Comparison of ENCODE assay signal across 24 cellular contexts in the genomic region with DNA sequence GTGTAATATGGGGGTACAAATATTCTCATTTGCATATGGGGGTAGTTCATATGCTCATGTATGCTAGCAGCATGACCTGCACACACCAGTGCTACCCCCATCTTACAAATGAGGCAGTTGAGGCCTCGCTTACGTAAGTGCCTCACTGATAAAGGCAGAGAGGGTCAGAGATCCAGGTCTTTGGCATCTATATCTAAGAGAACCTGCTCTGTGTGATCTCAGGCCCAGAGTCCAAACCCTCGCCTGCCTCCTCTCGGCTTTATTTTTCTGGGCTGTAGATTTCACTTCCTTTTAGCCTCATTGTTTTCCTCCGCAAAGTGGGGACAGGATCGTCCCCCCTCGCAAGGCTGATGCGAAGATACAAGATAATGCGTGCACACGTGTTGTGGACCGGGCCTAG.
DNase-seq lines count a peak whose midpoint lies in the region; ATAC-seq and TF ChIP-seq lines count a peak whose summit lies in the region.
"Had no signal": no experiment of that assay in that cellular context is flagged by ENCODE, and none has a peak within 500 bp of the region (broad histone marks: within the 10 kb centered on the region; RNA-seq: fewer than 3 reads in every experiment).

No MANE protein-coding gene starts in this region.

- H3F3A ChIP-seq in PC-3 (ENCODE audit: low read length, unreplicated experiment) (peaks cover 5% of the 10 kb centered on the region), smooth muscle cell (ENCODE audit: low read depth) (no peaks in the 10 kb centered on the region)

- peak overlapping the region; percentile 58 for H3K56ac ChIP-seq in mesendoderm (ENCODE audit: low read length)

- no peak for TF ChIP-seq CTCF in PC-3 (conservative IDR thresholded peaks at IDR 0.05; ENCODE audit: low read depth, low read length)
- no peak for TF ChIP-seq CTCF in chondrocyte (IDR thresholded peaks at IDR 0.05)
- TF ChIP-seq CTCF in smooth muscle cell (IDR thresholded peaks at IDR 0.05; ENCODE audit: borderline replicate concordance, insufficient read depth, poor library complexity, severe bottlenecking), result no peak
- TF ChIP-seq CTCF in left ventricle myocardium inferior (IDR thresholded peaks at IDR 0.05; ENCODE audit: borderline replicate concordance), result no peak

- H3K27ac ChIP-seq in PC-3 (ENCODE audit: low read length) (peak overlapping the region; percentile 99), mesendoderm (ENCODE audit: low read depth, low read length) (no peak overlapping the region), smooth muscle cell (ENCODE audit: low read depth) (peak overlapping the region; percentile 90), left ventricle myocardium inferior (replicated peaks) (no peak overlapping the region)
- H3K27ac ChIP-seq: dorsolateral prefrontal cortex, heart right ventricle, HL-60, left lung, upper lobe of right lung had no signal

- H3K79me2 ChIP-seq in PC-3 (ENCODE audit: low read length), result peaks cover 28% of the 10 kb centered on the region
- no peaks in the 10 kb centered on the region for H3K79me2 ChIP-seq in mesendoderm (ENCODE audit: control insufficient read depth, insufficient read depth, low read length)
- no peaks in the 10 kb centered on the region for H3K79me2 ChIP-seq in smooth muscle cell (ENCODE audit: low read depth)

- no peak overlapping the region for H2BK5ac ChIP-seq in mesendoderm (ENCODE audit: low read length)

- intact Hi-C loops in PC-3 (cut with micrococcal nuclease) (loop anchor here (5.0 kb wide), 1 partner anchor 54 kb away; no protein-coding TSS in a partner anchor), left ventricle myocardium inferior (cut with micrococcal nuclease) (no loop called here)

- POLR2A ChIA-PET in PC-3 (lab: Charles Lee; ENCODE audit: unreplicated experiment), result no interaction called here

- peaks cover 2% of the 10 kb centered on the region for H3K36me3 Mint-ChIP-seq in chondrocyte (ENCODE audit: low read depth)
- H3K36me3 Mint-ChIP-seq: activated CD4-positive, alpha-beta memory T cell treated with anti-CD3 and anti-CD28 coated beads for 36 hours; activated naive CD4-positive, alpha-beta T cell treated with anti-CD3 and anti-CD28 coated beads, Interleukin-2, amount 50 U/mL, for 72 hours; CD4-positive, alpha-beta memory T cell had no signal

- H3K23ac ChIP-seq in mesendoderm (ENCODE audit: low read length), result no peak overlapping the region

- peak overlapping the region; percentile 62 for H2AK5ac ChIP-seq in mesendoderm (ENCODE audit: low read length)

- no peak for DNase-seq in PC-3
- no peak for DNase-seq in chondrocyte (ENCODE audit: low spot score)
- DNase-seq in mesendoderm, result no peak
- no peak for DNase-seq in smooth muscle cell (lab: John Stamatoyannopoulos, UW; ENCODE audit: unreplicated experiment)
- DNase-seq in left ventricle myocardium inferior, result no peak
- DNase-seq in NAMALWA (ENCODE audit: low spot score), result no peak
- DNase-seq: activated CD4-positive, alpha-beta memory T cell treated with anti-CD3 and anti-CD28 coated beads for 36 hours; CD4-positive, alpha-beta memory T cell; dorsolateral prefrontal cortex; heart right ventricle; left lung; NCI-H1105; NCI-H2029; NCI-H69; small intestine; stimulated activated CD4-positive, alpha-beta T cell treated with anti-CD3 and anti-CD28 coated beads, Interleukin-2, amount 100 ng/mL, for 24 hours; upper lobe of right lung had no signal

- H3K9me3 ChIP-seq in PC-3 (ENCODE audit: low read length) (no peaks in the 10 kb centered on the region), smooth muscle cell (replicated peaks; ENCODE audit: low read depth) (no peaks in the 10 kb centered on the region), left ventricle myocardium inferior (replicated peaks) (no peaks in the 10 kb centered on the region)
- H3K9me3 ChIP-seq: heart right ventricle, left lung, upper lobe of right lung had no signal

- H4K20me1 ChIP-seq in PC-3 (ENCODE audit: low read length), result no peaks in the 10 kb centered on the region
- H4K20me1 ChIP-seq in smooth muscle cell (ENCODE audit: low read depth), result no peaks in the 10 kb centered on the region

- H4K5ac ChIP-seq in mesendoderm (ENCODE audit: low read length), result no peak overlapping the region

- H4K8ac ChIP-seq in mesendoderm (ENCODE audit: low read depth, low read length), result no peak overlapping the region

- no CpG with 5 or more reads among the region's 11 CpGs for WGBS in mesendoderm (ENCODE audit: extremely low coverage, insufficient coverage, low lambda C conversion rate)
- 90% methylated on average over 11 of the region's 11 CpGs for WGBS in smooth muscle cell (ENCODE audit: low lambda C conversion rate)

- H3K4me3 ChIP-seq in PC-3 (ENCODE audit: low read length) (no peak overlapping the region), mesendoderm (ENCODE audit: low read length) (no peak overlapping the region), smooth muscle cell (no peak overlapping the region), left ventricle myocardium inferior (no peak overlapping the region)
- H3K4me3 ChIP-seq: dorsolateral prefrontal cortex, GM23338, heart right ventricle, left lung, upper lobe of right lung had no signal

- H3K79me1 ChIP-seq in mesendoderm (ENCODE audit: low read length), result no peaks in the 10 kb centered on the region

- H3K4me1 Mint-ChIP-seq in chondrocyte (ENCODE audit: low read depth), result peaks cover 38% of the 10 kb centered on the region
- H3K4me1 Mint-ChIP-seq: CD4-positive, alpha-beta memory T cell had no signal

- no peaks in the 10 kb centered on the region for H3K27me3 ChIP-seq in PC-3 (ENCODE audit: low read length)
- no peaks in the 10 kb centered on the region for H3K27me3 ChIP-seq in mesendoderm (ENCODE audit: insufficient read depth, low read length, poor library complexity)
- no peaks in the 10 kb centered on the region for H3K27me3 ChIP-seq in smooth muscle cell (ENCODE audit: low read depth)
- peaks cover 62% of the 10 kb centered on the region for H3K27me3 ChIP-seq in left ventricle myocardium inferior (ENCODE audit: low read depth)
- H3K27me3 ChIP-seq: left lung, upper lobe of right lung had no signal

- H2BK15ac ChIP-seq in mesendoderm (replicated peaks; ENCODE audit: low read depth), result no peak overlapping the region

- H3K18ac ChIP-seq in mesendoderm (ENCODE audit: low read length), result peak overlapping the region; percentile 4

- H3K4me2 ChIP-seq in PC-3 (ENCODE audit: low read length), result peak overlapping the region; percentile 72
- no peak overlapping the region for H3K4me2 ChIP-seq in mesendoderm (ENCODE audit: low read length)
- peak overlapping the region; percentile 60 for H3K4me2 ChIP-seq in smooth muscle cell

- no peak overlapping the region for H2BK120ac ChIP-seq in mesendoderm (ENCODE audit: low read depth, low read length)

- CTCF ChIA-PET in PC-3 (lab: Charles Lee), result no interaction called here

- no peaks in the 10 kb centered on the region for H3K9me2 ChIP-seq in PC-3 (replicated peaks; ENCODE audit: low read length)

- H2AFZ ChIP-seq in PC-3 (ENCODE audit: low read length) (no peak overlapping the region; the same call in 1 of the 2 replicates), smooth muscle cell (ENCODE audit: low read depth) (no peak overlapping the region)

- no peak overlapping the region for H3K4ac ChIP-seq in mesendoderm (ENCODE audit: low read depth, low read length)

- peaks cover 59% of the 10 kb centered on the region for H3K4me1 ChIP-seq in PC-3 (ENCODE audit: insufficient read depth, low read length)
- H3K4me1 ChIP-seq in mesendoderm (ENCODE audit: control insufficient read depth, low read depth, low read length), result peaks cover 12% of the 10 kb centered on the region
- H3K4me1 ChIP-seq in smooth muscle cell (ENCODE audit: low read depth), result peaks cover 33% of the 10 kb centered on the region
- H3K4me1 ChIP-seq in left ventricle myocardium inferior, result peaks cover 8% of the 10 kb centered on the region
- H3K4me1 ChIP-seq: left lung, upper lobe of right lung had no signal

- ATAC-seq in PC-3, result no peak
- no peak for ATAC-seq in GM21390 (IDR thresholded peaks at IDR 0.05; ENCODE audit: unreplicated experiment)
- no peak for ATAC-seq in GM18907 (IDR thresholded peaks at IDR 0.05; ENCODE audit: unreplicated experiment)
- ATAC-seq: activated CD4-positive, CD25-positive, alpha-beta regulatory T cell treated with anti-CD3 and anti-CD28 coated beads, Interleukin-2, amount 50 U/mL, for 24 hours; activated naive CD4-positive, alpha-beta T cell treated with anti-CD3 and anti-CD28 coated beads, Interleukin-2, amount 50 U/mL, for 72 hours; GM23338; heart right ventricle; upper lobe of right lung had no signal

- TSS peak; percentile 74 for BruUV-seq in PC-3 (replicated peaks; lab: Mats Ljungman, UMichigan)

- H3K9me3 Mint-ChIP-seq in chondrocyte (ENCODE audit: low read depth), result no peaks in the 10 kb centered on the region
- H3K9me3 Mint-ChIP-seq: activated CD4-positive, alpha-beta memory T cell treated with anti-CD3 and anti-CD28 coated beads for 36 hours; activated naive CD4-positive, alpha-beta T cell treated with anti-CD3 and anti-CD28 coated beads, Interleukin-2, amount 50 U/mL, for 72 hours; activated T-helper 2 cell treated with anti-CD3 and anti-CD28 coated beads, Interferon-gamma antibody, Interleukin-2, Interleukin-4, amounts not matched to agents 10 μg/mL and 5 μg/mL and 100 μg/mL, durations not matched to agents 14 hours and 24 hours and 36 hours had no signal

- H3K36me3 ChIP-seq in PC-3 (ENCODE audit: low read depth, low read length) (no peaks in the 10 kb centered on the region), mesendoderm (ENCODE audit: control insufficient read depth, insufficient read depth, low read length) (no peaks in the 10 kb centered on the region), smooth muscle cell (ENCODE audit: low read depth) (no peaks in the 10 kb centered on the region), left ventricle myocardium inferior (no peaks in the 10 kb centered on the region)
- H3K36me3 ChIP-seq: heart right ventricle, left lung, upper lobe of right lung had no signal

- H3K9ac ChIP-seq in PC-3 (ENCODE audit: low read length) (peak overlapping the region; percentile 79), mesendoderm (ENCODE audit: low read length) (no peak overlapping the region), smooth muscle cell (ENCODE audit: low read depth) (peak overlapping the region; percentile 35)

- H3K27me3 Mint-ChIP-seq in chondrocyte (ENCODE audit: low read depth), result no peaks in the 10 kb centered on the region
- H3K27me3 Mint-ChIP-seq: activated CD4-positive, alpha-beta memory T cell treated with anti-CD3 and anti-CD28 coated beads for 36 hours; CD4-positive, alpha-beta memory T cell had no signal

- no peak overlapping the region for H3K4me3 Mint-ChIP-seq in chondrocyte (ENCODE audit: unreplicated experiment)
- H3K4me3 Mint-ChIP-seq: activated CD4-positive, alpha-beta memory T cell treated with anti-CD3 and anti-CD28 coated beads for 36 hours; CD4-positive, alpha-beta memory T cell; GM23338 had no signal

- H3K27ac Mint-ChIP-seq in chondrocyte (ENCODE audit: unreplicated experiment), result peak overlapping the region; percentile 85
- H3K27ac Mint-ChIP-seq: activated CD4-positive, alpha-beta memory T cell treated with anti-CD3 and anti-CD28 coated beads for 36 hours; activated T-helper 2 cell treated with anti-CD3 and anti-CD28 coated beads, Interferon-gamma antibody, Interleukin-2, Interleukin-4, amounts not matched to agents 10 μg/mL and 5 μg/mL and 100 μg/mL, durations not matched to agents 14 hours and 24 hours and 36 hours; CD4-positive, alpha-beta memory T cell had no signal

Comparison
In these comparisons a context has a peak if more than half of its experiments do, and no peak if none do; other contexts are left out.
1. H3K27ac ChIP-seq: peak in PC-3 (single experiment) and smooth muscle cell (single experiment); none in mesendoderm (single experiment) and left ventricle myocardium inferior (single experiment).